ENCODE assay signal across 19 cellular contexts in genomic region chr3:63895422-63896189, GRCh38. TPM values are rescaled to one million over a fixed set of nuclear protein-coding genes. Genes with fewer than 3 reads are reported as not detected.
DNase-seq lines count a peak whose midpoint lies in the region; ATAC-seq and TF ChIP-seq lines count a peak whose summit lies in the region.
"Had no signal": no experiment of that assay in that cellular context is flagged by ENCODE, and none has a peak within 500 bp of the region (broad histone marks: within the 10 kb centered on the region; RNA-seq: fewer than 3 reads in every experiment).

No MANE protein-coding gene starts in this region.

- no peaks in the 10 kb centered on the region for H3K9me3 ChIP-seq in HUES64 (ENCODE audit: insufficient read depth, low read depth, low read length)
- H3K9me3 ChIP-seq in endodermal cell (ENCODE audit: control insufficient read depth, low read length): no peaks in the 10 kb centered on the region
- H3K9me3 ChIP-seq in HAP-1: no peaks in the 10 kb centered on the region
- H3K9me3 ChIP-seq: gastrocnemius medialis had no signal

- H3K4me1 ChIP-seq in HUES64 (ENCODE audit: insufficient read depth, low read length) (peaks cover 16% of the 10 kb centered on the region), endodermal cell (ENCODE audit: control insufficient read depth, insufficient read depth, low read length) (peaks cover 9% of the 10 kb centered on the region), HAP-1 (no peaks in the 10 kb centered on the region)

- H3K27ac Mint-ChIP-seq in natural killer cell treated with Interleukin-12 subunit alpha and Interleukin-12 subunit beta and Interleukin-15 and Interleukin-18, amount 100 ng/mL, for 72 hours: peak overlapping the region; percentile 13 to 75
- H3K27ac Mint-ChIP-seq in natural killer cell (peak overlapping the region in 1 of 2 donors; percentile 3), endodermal cell (peak overlapping the region; percentile 14)

- peak in 1 of 2 donors; percentile 58 for ATAC-seq in natural killer cell treated with Interleukin-12 subunit alpha and Interleukin-12 subunit beta and Interleukin-15 and Interleukin-18, amount 100 ng/mL, for 72 hours
- ATAC-seq in natural killer cell: no peak
- no peak for ATAC-seq in GM19328 (IDR thresholded peaks at IDR 0.05; ENCODE audit: unreplicated experiment)
- ATAC-seq in HG03439 (IDR thresholded peaks at IDR 0.05; ENCODE audit: unreplicated experiment): no peak
- ATAC-seq in GM21723 (IDR thresholded peaks at IDR 0.05; ENCODE audit: unreplicated experiment): no peak
- ATAC-seq: gastrocnemius medialis, left ventricle myocardium superior had no signal

- DNase-seq in natural killer cell treated with Interleukin-12 subunit alpha and Interleukin-12 subunit beta and Interleukin-15 and Interleukin-18, amount 100 ng/mL, for 72 hours (ENCODE audit: low spot score): no peak
- DNase-seq in natural killer cell: no peak
- DNase-seq in endodermal cell: no peak
- no peak for DNase-seq in HAP-1 (ENCODE audit: low spot score in 2 of 2)
- DNase-seq: activated CD8-positive, alpha-beta memory T cell treated with anti-CD3 and anti-CD28 coated beads, Interleukin-2, amount 50 U/mL, for 48 hours; amniotic stem cell; DMS153; gastrocnemius medialis; left ventricle myocardium superior; NCI-H1930; NCI-H526 treated with DMSO at 0.1 percent for 48 hours; substantia nigra had no signal

- H3K27me3 Mint-ChIP-seq in natural killer cell treated with Interleukin-12 subunit alpha and Interleukin-12 subunit beta and Interleukin-15 and Interleukin-18, amount 100 ng/mL, for 72 hours: no peaks in the 10 kb centered on the region
- no peaks in the 10 kb centered on the region for H3K27me3 Mint-ChIP-seq in natural killer cell (ENCODE audit: low read depth in 2 of 2)
- no peaks in the 10 kb centered on the region for H3K27me3 Mint-ChIP-seq in endodermal cell (ENCODE audit: insufficient read depth)

- 0 out of 2 replicates have a peak overlapping the region, but pooled peaks have one; percentile 27 for H3K9ac ChIP-seq in HUES64 (ENCODE audit: low read depth, low read length)
- no peak overlapping the region for H3K9ac ChIP-seq in endodermal cell (ENCODE audit: extremely low read depth, low read length, poor library complexity, severe bottlenecking)

- no peak overlapping the region for H3K4me3 ChIP-seq in HUES64 (ENCODE audit: low read length)
- H3K4me3 ChIP-seq in endodermal cell (ENCODE audit: low read length): no peak overlapping the region
- no peak overlapping the region for H3K4me3 ChIP-seq in HAP-1
- H3K4me3 ChIP-seq: gastrocnemius medialis had no signal

- peaks cover 13% of the 10 kb centered on the region for H3K36me3 Mint-ChIP-seq in natural killer cell treated with Interleukin-12 subunit alpha and Interleukin-12 subunit beta and Interleukin-15 and Interleukin-18, amount 100 ng/mL, for 72 hours
- H3K36me3 Mint-ChIP-seq in natural killer cell (no peaks in the 10 kb centered on the region), endodermal cell (ENCODE audit: low read depth) (peaks cover 20% of the 10 kb centered on the region)

- no peaks in the 10 kb centered on the region for H3K27me3 ChIP-seq in HUES64 (ENCODE audit: insufficient read depth, low read length)
- H3K27me3 ChIP-seq in endodermal cell (ENCODE audit: control insufficient read depth, insufficient read depth, low read length, poor library complexity, severe bottlenecking): no peaks in the 10 kb centered on the region
- no peaks in the 10 kb centered on the region for H3K27me3 ChIP-seq in HAP-1 (ENCODE audit: low read depth)
- H3K27me3 ChIP-seq: gastrocnemius medialis had no signal

- H3K4me3 Mint-ChIP-seq in natural killer cell treated with Interleukin-12 subunit alpha and Interleukin-12 subunit beta and Interleukin-15 and Interleukin-18, amount 100 ng/mL, for 72 hours: peak overlapping the region; percentile 65
- H3K4me3 Mint-ChIP-seq in natural killer cell (no peak overlapping the region), endodermal cell (no peak overlapping the region)

- intact Hi-C loops in natural killer cell (cut with micrococcal nuclease): no loop called here

- H3K4me1 Mint-ChIP-seq in natural killer cell treated with Interleukin-12 subunit alpha and Interleukin-12 subunit beta and Interleukin-15 and Interleukin-18, amount 100 ng/mL, for 72 hours (ENCODE audit: low read depth in 2 of 2): peaks cover 25 to 41% of the 10 kb centered on the region in 2 donors
- peaks cover 29 to 37% of the 10 kb centered on the region in 2 donors for H3K4me1 Mint-ChIP-seq in natural killer cell
- peaks cover 19% of the 10 kb centered on the region for H3K4me1 Mint-ChIP-seq in endodermal cell

- peaks cover 17% of the 10 kb centered on the region for H3K36me3 ChIP-seq in HUES64 (ENCODE audit: insufficient read depth, low read length)
- peaks cover 31% of the 10 kb centered on the region for H3K36me3 ChIP-seq in endodermal cell (ENCODE audit: control insufficient read depth, insufficient read depth, low read length)
- peaks cover 12% of the 10 kb centered on the region for H3K36me3 ChIP-seq in HAP-1 (replicated peaks)
- H3K36me3 ChIP-seq: gastrocnemius medialis had no signal

- 85% methylated on average over 5 of the region's 5 CpGs for WGBS in HUES64
- WGBS in endodermal cell (ENCODE audit: insufficient coverage in 1 of 2, insufficient read length in 1 of 2), 2 experiments: 81 to 83% methylated on average over 4 to 5 of the region's 5 CpGs

- in situ Hi-C loops in HAP-1 (cut with MboI; ENCODE audit: low sequenced_read_pairs): no loop called here

- TF ChIP-seq CTCF in natural killer cell (IDR thresholded peaks at IDR 0.05) (no peak), endodermal cell (conservative IDR thresholded peaks at IDR 0.05) (no peak)

- no peaks in the 10 kb centered on the region for H3K9me3 Mint-ChIP-seq in natural killer cell treated with Interleukin-12 subunit alpha and Interleukin-12 subunit beta and Interleukin-15 and Interleukin-18, amount 100 ng/mL, for 72 hours
- H3K9me3 Mint-ChIP-seq in natural killer cell (no peaks in the 10 kb centered on the region), endodermal cell (no peaks in the 10 kb centered on the region)

- no peak overlapping the region for H3K27ac ChIP-seq in HUES64 (ENCODE audit: low read depth, low read length)
- no peak overlapping the region for H3K27ac ChIP-seq in endodermal cell (ENCODE audit: low read depth, low read length)
- H3K27ac ChIP-seq: gastrocnemius medialis had no signal

RNA-seq across cellular contexts. Expression of gene SCAANT1, which starts 16.6 kb away (rescaled TPM):
- total RNA-seq in natural killer cell treated with Interleukin-12 subunit alpha and Interleukin-12 subunit beta and Interleukin-15 and Interleukin-18, amount 100 ng/mL, for 72 hours: 1 to 10 TPM in 1 of 2 donors, not detected in 1; 2.6 TPM
- total RNA-seq in natural killer cell (1 to 10 TPM in 2 of 3 donors, not detected in 1; 3.6 to 8.0 TPM), endodermal cell (not detected)
- polyA plus RNA-seq in HUES64 (2013, experiment 1 of 2): not detected
- not detected for polyA plus RNA-seq in HUES64 (2013, experiment 2 of 2)
- polyA plus RNA-seq in endodermal cell (2013, experiment 1 of 2): not detected
- not detected for polyA plus RNA-seq in endodermal cell (2013, experiment 2 of 2)
- total RNA-seq: chondrocyte, gastrocnemius medialis, HT1080, left ventricle myocardium superior, M059J had no signal

RNA-seq across cellular contexts. Expression of gene ATXN7, which starts 31.9 kb away (rescaled TPM):
- total RNA-seq in natural killer cell treated with Interleukin-12 subunit alpha and Interleukin-12 subunit beta and Interleukin-15 and Interleukin-18, amount 100 ng/mL, for 72 hours: 100 to 1,000 TPM in 1 of 2 donors, 10 to 100 TPM in 1; 96.5 to 101 TPM
- total RNA-seq in natural killer cell (100 to 1,000 TPM; 126 to 176 (median 146) TPM), endodermal cell (10 to 100 TPM; 28.1 to 28.8 TPM)
- 7.7 TPM for polyA plus RNA-seq in HUES64 (2013, experiment 1 of 2)
- polyA plus RNA-seq in HUES64 (2013, experiment 2 of 2): 7.4 TPM
- 13.7 TPM for polyA plus RNA-seq in endodermal cell (2013, experiment 1 of 2)
- 12.5 TPM for polyA plus RNA-seq in endodermal cell (2013, experiment 2 of 2)

RNA-seq across cellular contexts. Expression of gene THOC7, which starts 32.0 kb away (rescaled TPM):
- total RNA-seq in natural killer cell treated with Interleukin-12 subunit alpha and Interleukin-12 subunit beta and Interleukin-15 and Interleukin-18, amount 100 ng/mL, for 72 hours: 10 to 100 TPM; 65.7 to 74.1 TPM
- total RNA-seq in natural killer cell (10 to 100 TPM; 30.3 to 35.8 (median 32.5) TPM), endodermal cell (100 to 1,000 TPM in 1 of 2 donors, 10 to 100 TPM in 1; 91.8 to 103 TPM)
- polyA plus RNA-seq in HUES64 (2013, experiment 1 of 2): 75.2 TPM
- polyA plus RNA-seq in HUES64 (2013, experiment 2 of 2): 91.1 TPM
- 74.3 TPM for polyA plus RNA-seq in endodermal cell (2013, experiment 1 of 2)
- 82.7 TPM for polyA plus RNA-seq in endodermal cell (2013, experiment 2 of 2)
